In genomic region chr2:231375994-231376622, GRCh38 we compare ENCODE assay signal across 1 cellular context. TPM values are rescaled to one million over a fixed set of nuclear protein-coding genes. Genes with fewer than 3 reads are reported as not detected.
"Had no signal": no experiment of that assay in that cellular context is flagged by ENCODE, and none has a peak within 500 bp of the region (broad histone marks: within the 10 kb centered on the region; RNA-seq: fewer than 3 reads in every experiment).

No MANE protein-coding gene starts in this region.

RNA-seq across cellular contexts. Expression of gene B3GNT7, which starts 19.4 kb away (rescaled TPM):
- total RNA-seq: NCI-H460 had no signal
